Comparison of ENCODE assay signal across 8 cellular contexts in the genomic region with DNA sequence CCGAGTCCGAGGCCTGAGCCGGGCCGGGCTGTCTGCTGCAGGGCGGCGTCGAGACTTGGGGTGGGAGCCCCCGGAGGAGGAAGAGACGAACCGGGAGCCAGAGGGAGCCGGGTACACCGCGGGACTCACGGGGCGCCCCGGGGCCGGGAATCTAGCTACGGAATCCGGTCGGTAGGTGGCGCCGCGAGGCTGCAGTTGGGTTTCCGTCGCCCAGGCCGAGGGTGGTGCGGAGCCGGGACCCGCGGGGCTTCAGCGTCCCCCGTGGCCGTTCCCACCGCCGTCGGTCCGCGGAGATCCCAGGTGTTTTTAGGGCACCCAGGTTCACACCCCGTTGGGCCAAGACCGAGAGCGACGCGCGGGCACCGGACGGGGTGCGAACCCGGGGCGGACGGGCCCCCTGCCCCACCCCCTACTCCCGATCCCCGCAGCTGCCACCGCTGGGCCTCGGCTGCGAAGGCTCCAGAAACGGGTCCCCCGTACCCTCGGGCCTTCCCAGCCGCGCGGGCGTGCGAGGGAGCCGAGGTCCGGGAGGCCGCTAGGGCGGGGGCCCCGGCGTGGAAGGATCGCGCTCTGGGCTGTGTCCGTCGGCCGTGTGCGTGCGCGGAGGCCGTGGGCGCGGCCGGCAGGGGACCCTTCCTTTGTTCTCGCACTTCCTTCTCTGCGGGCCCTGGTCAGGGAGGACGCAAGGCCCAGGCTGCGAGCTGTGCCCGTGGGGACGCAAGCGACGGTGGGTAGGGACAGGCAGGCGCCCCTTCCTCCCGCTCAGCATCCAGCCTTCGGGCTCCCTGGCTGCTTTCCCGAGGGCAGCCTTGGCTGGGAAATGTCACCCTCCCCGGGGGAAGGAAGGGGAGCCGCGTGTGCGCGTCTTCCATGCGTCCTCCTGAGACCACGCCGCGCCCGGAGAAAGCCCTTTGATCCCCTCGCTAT.
DNase-seq lines count a peak whose midpoint lies in the region; ATAC-seq and TF ChIP-seq lines count a peak whose summit lies in the region.

No MANE protein-coding gene starts in this region.

- no peaks in the 10 kb centered on the region for H3K36me3 ChIP-seq in SJCRH30

- no peaks in the 10 kb centered on the region for H3K27me3 ChIP-seq in AG04450 (ENCODE audit: control insufficient read depth, insufficient read depth, low read length)
- H3K27me3 ChIP-seq in SJCRH30, result no peaks in the 10 kb centered on the region

- H3K4me1 ChIP-seq in SJCRH30, result peaks cover 3% of the 10 kb centered on the region; the same call in 1 of the 2 replicates

- ATAC-seq in GM19025 (IDR thresholded peaks at IDR 0.05; ENCODE audit: low read depth, unreplicated experiment) (peak; percentile 57), omental fat pad (ENCODE audit: low FRiP score) (peak; percentile 58)

- H3K4me3 ChIP-seq in AG04450 (ENCODE audit: low read depth, low read length) (peak overlapping the region; percentile 60), SJCRH30 (peak overlapping the region; percentile 66)

- POLR2A ChIA-PET in AG04450 (lab: Yijun Ruan, JAX), result interaction anchor here (0.5 to 1.3 kb wide), 3 partner anchors 8 to 298 kb away, joined by 3 to 4 read pairs (median 3); a partner anchor contains a TSS

- TF ChIP-seq CTCF in AG04450 (IDR thresholded peaks at IDR 0.05; ENCODE audit: low read depth, low read length) (peak; percentile 84), omental fat pad (IDR thresholded peaks at IDR 0.05) (peak in 1 of 3 donors; percentile 13)

- CTCF ChIA-PET in AG04450 (lab: Charles Lee), result interaction anchor here (0.6 to 3.2 kb wide), 35 partner anchors 8 to 1901 kb away, joined by 3 to 19 read pairs (median 3); no protein-coding TSS in a partner anchor

- H3K9me3 ChIP-seq in AG04450 (ENCODE audit: control insufficient read depth, insufficient read depth, low read length), result peaks cover 11% of the 10 kb centered on the region
- no peaks in the 10 kb centered on the region for H3K9me3 ChIP-seq in SJCRH30 (replicated peaks)

- DNase-seq in AG04450 (ENCODE audit: low read depth, low spot score) (peak; percentile 27), KG1 (lab: John Stamatoyannopoulos, UW) (peak; percentile 66), SJCRH30 (peak; percentile 86 to 93), glomerular endothelial cell (ENCODE audit: extremely low read depth, low read depth, low spot score) (peak; percentile 20), omental fat pad (ENCODE audit: low spot score) (peak; percentile 42), superior temporal gyrus (ENCODE audit: extremely low spot score) (peak; percentile 76)
- DNase-seq in activated naive CD4-positive, alpha-beta T cell treated with Interleukin-2 at 50 U/mL for 16 hours, result peak; percentile 80

- H3K27ac ChIP-seq in AG04450 (ENCODE audit: low read depth, low read length) (no peak overlapping the region), SJCRH30 (peak overlapping the region; percentile 63)

Comparison
In these comparisons a context has a peak if more than half of its experiments do, and no peak if none do; other contexts are left out.
1. DNase-seq: peak in every context shown above with its lines; median percentile 90 in SJCRH30; 80 in activated naive CD4-positive, alpha-beta T cell treated with Interleukin-2 at 50 U/mL for 16 hours; 76 in superior temporal gyrus; 66 in KG1; 42 in omental fat pad; 27 in AG04450; 20 in glomerular endothelial cell.